15 cellular contexts compared by ENCODE assay signal in genomic region chr7:156022483-156023459, GRCh38.
A peak's percentile ranks its signal among the peaks of the same experiment; 100 is the strongest.
DNase-seq lines count a peak whose midpoint lies in the region; TF ChIP-seq lines count a peak whose summit lies in the region.
"Had no signal": no experiment of that assay in that cellular context is flagged by ENCODE, and none has a peak within 500 bp of the region (broad histone marks: within the 10 kb centered on the region; RNA-seq: fewer than 3 reads in every experiment).

No MANE protein-coding gene starts in this region.

- H3K9me3 Mint-ChIP-seq in H9 (no peaks in the 10 kb centered on the region), endodermal cell (no peaks in the 10 kb centered on the region)

- H3K27ac Mint-ChIP-seq in H9 (no peak overlapping the region), endodermal cell (no peak overlapping the region)
- H3K27ac Mint-ChIP-seq: CD4-positive, alpha-beta memory T cell had no signal

- no peak overlapping the region for H4K8ac ChIP-seq in H9 (replicated peaks; ENCODE audit: insufficient read length, low read depth, low read length)

- no peak overlapping the region for H2BK20ac ChIP-seq in H9 (ENCODE audit: low read depth, low read length, poor library complexity, severe bottlenecking)

- DNase-seq in H9 (no peak), endodermal cell (peak; percentile 34), mesenteric fat pad (ENCODE audit: low spot score) (peak; percentile 76), vagina (ENCODE audit: extremely low spot score in 2 of 2) (peak; percentile 81 to 84), SKM-1 treated with dmso at 0.1 percent for 144 hours (lab: John Stamatoyannopoulos, UW; ENCODE audit: unreplicated experiment) (no peak), nucleus accumbens (lab: John Stamatoyannopoulos, UW) (no peak)
- DNase-seq: BE2C; CD4-positive, alpha-beta memory T cell; DMS153; DMS79 treated with DMSO at 0.1 percent for 48 hours; EL; GOT3; IMR-90 had no signal

- no peak overlapping the region for H3T11ph ChIP-seq in H9 (ENCODE audit: low read length)

- H4K91ac ChIP-seq in H9 (ENCODE audit: insufficient read length, low read depth, low read length) = no peak overlapping the region

- TF ChIP-seq POLR2A in vagina (IDR thresholded peaks at IDR 0.05) = no peak

- no peak overlapping the region for H3K4me3 ChIP-seq in endodermal cell (ENCODE audit: low read length)
- H3K4me3 ChIP-seq in vagina = no peak overlapping the region
- H3K4me3 ChIP-seq: A549 had no signal

- H3K79me1 ChIP-seq in H9 (ENCODE audit: insufficient read depth, low read depth, low read length, poor library complexity, severe bottlenecking) = no peaks in the 10 kb centered on the region

- H2BK15ac ChIP-seq in H9 (ENCODE audit: low read depth, low read length) = no peak overlapping the region

- H3K36me3 ChIP-seq in endodermal cell (ENCODE audit: control insufficient read depth, insufficient read depth, low read length) (no peaks in the 10 kb centered on the region), vagina (no peaks in the 10 kb centered on the region)
- H3K36me3 ChIP-seq: BE2C had no signal

- no peak overlapping the region for H2AFZ ChIP-seq in H9 (ENCODE audit: low read length)

- H3K9me3 ChIP-seq in H9 (ENCODE audit: control insufficient read depth, low read depth, low read length) (no peaks in the 10 kb centered on the region), endodermal cell (ENCODE audit: control insufficient read depth, low read length) (no peaks in the 10 kb centered on the region), vagina (no peaks in the 10 kb centered on the region)
- H3K9me3 ChIP-seq: A549, BE2C had no signal

- H4K20me1 ChIP-seq in H9 (ENCODE audit: control insufficient read depth, insufficient read depth, insufficient read length) = no peaks in the 10 kb centered on the region

- intact Hi-C loops in vagina (cut with DNase I) = no loop called here

- no peak overlapping the region for H4K5ac ChIP-seq in H9 (ENCODE audit: insufficient read length, low read depth, low read length)

- H3K4me1 ChIP-seq in H9 (ENCODE audit: insufficient read depth, low read length) (no peaks in the 10 kb centered on the region), endodermal cell (ENCODE audit: control insufficient read depth, insufficient read depth, low read length) (peaks cover 6% of the 10 kb centered on the region), vagina (no peaks in the 10 kb centered on the region)
- H3K4me1 ChIP-seq: A549, BE2C had no signal

- H2BK5ac ChIP-seq in H9 (ENCODE audit: insufficient read length, low read length) = no peak overlapping the region

- H3K79me2 ChIP-seq in H9 (ENCODE audit: insufficient read depth, low read length) = no peaks in the 10 kb centered on the region

- H3K56ac ChIP-seq in H9 (ENCODE audit: insufficient read length, low read depth, low read length) = no peak overlapping the region

- H3K4me3 Mint-ChIP-seq in H9 = no peak overlapping the region
- H3K4me3 Mint-ChIP-seq in endodermal cell = no peak overlapping the region
- H3K4me3 Mint-ChIP-seq: CD4-positive, alpha-beta memory T cell had no signal

- H2BK12ac ChIP-seq in H9 (ENCODE audit: insufficient read length, low read depth, low read length) = no peak overlapping the region

- peaks cover 10% of the 10 kb centered on the region for H3K27me3 Mint-ChIP-seq in H9 (ENCODE audit: low read depth)
- no peaks in the 10 kb centered on the region for H3K27me3 Mint-ChIP-seq in endodermal cell (ENCODE audit: insufficient read depth)

- H2BK120ac ChIP-seq in H9 (ENCODE audit: low read depth, low read length, poor library complexity, severe bottlenecking) = no peak overlapping the region

- H3K9ac ChIP-seq in H9 (ENCODE audit: extremely low read depth, insufficient read length, low read length) (no peak overlapping the region), endodermal cell (ENCODE audit: extremely low read depth, low read length, poor library complexity, severe bottlenecking) (no peak overlapping the region)

- no peaks in the 10 kb centered on the region for H3K36me3 Mint-ChIP-seq in H9 (ENCODE audit: insufficient read depth in 1 of 3, low read depth in 3 of 3)
- H3K36me3 Mint-ChIP-seq in endodermal cell (ENCODE audit: low read depth) = no peaks in the 10 kb centered on the region
- H3K36me3 Mint-ChIP-seq: CD4-positive, alpha-beta memory T cell had no signal

- TF ChIP-seq CTCF in H9 (conservative IDR thresholded peaks at IDR 0.05) = no peak
- no peak for TF ChIP-seq CTCF in endodermal cell (conservative IDR thresholded peaks at IDR 0.05)
- no peak for TF ChIP-seq CTCF in vagina (IDR thresholded peaks at IDR 0.05)

- no peaks in the 10 kb centered on the region for H3K27me3 ChIP-seq in H9 (ENCODE audit: insufficient read depth, low read length)
- no peaks in the 10 kb centered on the region for H3K27me3 ChIP-seq in endodermal cell (ENCODE audit: control insufficient read depth, insufficient read depth, low read length, poor library complexity, severe bottlenecking)
- no peaks in the 10 kb centered on the region for H3K27me3 ChIP-seq in vagina

- H3K23me2 ChIP-seq in H9 (ENCODE audit: insufficient read length, low read depth, low read length, poor library complexity, severe bottlenecking) = no peaks in the 10 kb centered on the region

- H3K4me2 ChIP-seq in H9 (ENCODE audit: insufficient read depth, insufficient read length, low read length) = no peak overlapping the region
- H3K4me2 ChIP-seq: A549 had no signal

- H3K4me1 Mint-ChIP-seq in H9 = peaks cover 12 to 16% of the 10 kb centered on the region in 2 experiments; a peak in 3 of 4 replicates
- H3K4me1 Mint-ChIP-seq in endodermal cell = peaks cover 8% of the 10 kb centered on the region
- H3K4me1 Mint-ChIP-seq: CD4-positive, alpha-beta memory T cell had no signal

- H3K23ac ChIP-seq in H9 (ENCODE audit: insufficient read length, low read depth, low read length) = no peak overlapping the region

- no peak overlapping the region for H3K4ac ChIP-seq in H9 (ENCODE audit: low read depth, low read length)

- H3K27ac ChIP-seq in H9 (ENCODE audit: insufficient read length, low read depth, low read length) (no peak overlapping the region), endodermal cell (ENCODE audit: low read depth, low read length) (no peak overlapping the region), vagina (no peak overlapping the region)
- H3K27ac ChIP-seq: A549, C4-2B had no signal

- H2AK5ac ChIP-seq in H9 (ENCODE audit: insufficient read length, low read length) = no peak overlapping the region

- no peak overlapping the region for H3K18ac ChIP-seq in H9 (ENCODE audit: insufficient read length, low read depth, low read length)

- no CpG with 5 or more reads among the region's 26 CpGs for WGBS in H9 (ENCODE audit: extremely low coverage, insufficient read length, low lambda C conversion rate)
- 94% methylated on average over 18 to 26 of the region's 26 CpGs for WGBS in endodermal cell (ENCODE audit: insufficient coverage in 1 of 2, insufficient read length in 1 of 2), 2 experiments

- H3K14ac ChIP-seq in H9 (ENCODE audit: insufficient read depth, low read length) = peak overlapping the region; percentile 13; the same call in 1 of the 2 replicates

Comparison
In these comparisons a context has a peak if more than half of its experiments do, and no peak if none do; other contexts are left out.
1. DNase-seq: peak in endodermal cell (single experiment), mesenteric fat pad (single experiment) and vagina (2 of 2); none in H9 (single experiment), SKM-1 treated with dmso at 0.1 percent for 144 hours (single experiment) and nucleus accumbens (0 of 56).